1 cellular context compared by ENCODE assay signal in genomic region chr3:32502089-32502943, GRCh38.
TF ChIP-seq lines count a peak whose summit lies in the region.

A gene with protein sequence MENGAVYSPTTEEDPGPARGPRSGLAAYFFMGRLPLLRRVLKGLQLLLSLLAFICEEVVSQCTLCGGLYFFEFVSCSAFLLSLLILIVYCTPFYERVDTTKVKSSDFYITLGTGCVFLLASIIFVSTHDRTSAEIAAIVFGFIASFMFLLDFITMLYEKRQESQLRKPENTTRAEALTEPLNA (minus strand): TSS chr3:32502852. CDS start chr3:32502745, 107 bp downstream.

TF ChIP-seq in SK-N-SH, 30 proteins besides CTCF, POLR2A, EP300 and RAD21 (continued from another document):
- TF ChIP-seq POLR2AphosphoS5 (IDR thresholded peaks at IDR 0.05; ENCODE audit: low read depth, low read length) = peak; percentile 87
- TF ChIP-seq, protein P1, sequence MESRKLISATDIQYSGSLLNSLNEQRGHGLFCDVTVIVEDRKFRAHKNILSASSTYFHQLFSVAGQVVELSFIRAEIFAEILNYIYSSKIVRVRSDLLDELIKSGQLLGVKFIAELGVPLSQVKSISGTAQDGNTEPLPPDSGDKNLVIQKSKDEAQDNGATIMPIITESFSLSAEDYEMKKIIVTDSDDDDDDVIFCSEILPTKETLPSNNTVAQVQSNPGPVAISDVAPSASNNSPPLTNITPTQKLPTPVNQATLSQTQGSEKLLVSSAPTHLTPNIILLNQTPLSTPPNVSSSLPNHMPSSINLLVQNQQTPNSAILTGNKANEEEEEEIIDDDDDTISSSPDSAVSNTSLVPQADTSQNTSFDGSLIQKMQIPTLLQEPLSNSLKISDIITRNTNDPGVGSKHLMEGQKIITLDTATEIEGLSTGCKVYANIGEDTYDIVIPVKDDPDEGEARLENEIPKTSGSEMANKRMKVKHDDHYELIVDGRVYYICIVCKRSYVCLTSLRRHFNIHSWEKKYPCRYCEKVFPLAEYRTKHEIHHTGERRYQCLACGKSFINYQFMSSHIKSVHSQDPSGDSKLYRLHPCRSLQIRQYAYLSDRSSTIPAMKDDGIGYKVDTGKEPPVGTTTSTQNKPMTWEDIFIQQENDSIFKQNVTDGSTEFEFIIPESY (IDR thresholded peaks at IDR 0.05; ENCODE audit: borderline replicate concordance, low read depth) = 0 out of 2 replicates have a peak, but pooled peaks have one; percentile 24
- TF ChIP-seq RFX5 (IDR thresholded peaks at IDR 0.05; ENCODE audit: low read length) = no peak
- 0 out of 2 replicates have a peak, but pooled peaks have one; percentile 11 for TF ChIP-seq TCF12 (IDR thresholded peaks at IDR 0.05)
- peak; percentile 50; the same call in 1 of the 2 replicates for TF ChIP-seq TAF1 (IDR thresholded peaks at IDR 0.05; ENCODE audit: borderline replicate concordance, low read depth, low read length)
- no peak for TF ChIP-seq EZH2phosphoT487 (IDR thresholded peaks at IDR 0.05; ENCODE audit: borderline replicate concordance, low read depth)
- no peak; the same call in 1 of the 2 replicates for TF ChIP-seq RCOR1 (IDR thresholded peaks at IDR 0.05; ENCODE audit: low read length)
- TF ChIP-seq NRF1 (IDR thresholded peaks at IDR 0.05; ENCODE audit: low read depth, low read length) = no peak
- TF ChIP-seq SIN3A (IDR thresholded peaks at IDR 0.05; ENCODE audit: borderline replicate concordance, low read depth, low read length) = peak; percentile 35; the same call in 1 of the 2 replicates
- TF ChIP-seq MEF2A (IDR thresholded peaks at IDR 0.05; ENCODE audit: borderline replicate concordance, low read depth) = no peak
- TF ChIP-seq GABPA (IDR thresholded peaks at IDR 0.05; ENCODE audit: low read depth) = peak; percentile 67
- TF ChIP-seq YY1 (IDR thresholded peaks at IDR 0.05; ENCODE audit: low read depth) = no peak; the same call in none of the 2 replicates
- TF ChIP-seq MAX (IDR thresholded peaks at IDR 0.05; ENCODE audit: low read depth) = 0 out of 2 replicates have a peak, but pooled peaks have one; percentile 18
